ENCODE assay signal across 35 cellular contexts in genomic region chr7:119374436-119374835, GRCh38.
"Had no signal": no experiment of that assay in that cellular context is flagged by ENCODE, and none has a peak within 500 bp of the region (broad histone marks: within the 10 kb centered on the region; RNA-seq: fewer than 3 reads in every experiment).

No MANE protein-coding gene starts in this region.

- H3K4me3 Mint-ChIP-seq: activated CD4-positive, alpha-beta memory T cell treated with anti-CD3 and anti-CD28 coated beads for 36 hours; activated CD4-positive, alpha-beta T cell treated with anti-CD3 and anti-CD28 coated beads for 36 hours; activated CD4-positive, alpha-beta T cell treated with anti-CD3 and anti-CD28 coated beads, Interleukin-2, amount 10 ng/mL, durations not matched to agents 24 days and 14 days; activated CD8-positive, alpha-beta memory T cell treated with anti-CD3 and anti-CD28 coated beads, Interleukin-2, amount 10 ng/mL, durations not matched to agents 7 days and 5 days; activated CD8-positive, alpha-beta T cell treated with anti-CD3 and anti-CD28 coated beads, Interleukin-2, amount 10 ng/mL, durations not matched to agents 7 days and 5 days; activated naive CD4-positive, alpha-beta T cell treated with anti-CD3 and anti-CD28 coated beads, Interleukin-2, amount 10 ng/mL, durations not matched to agents 7 days and 5 days; activated naive CD8-positive, alpha-beta T cell treated with anti-CD3 and anti-CD28 coated beads, Interleukin-2, amount 10 ng/mL, durations not matched to agents 7 days and 5 days; activated T-helper 1 cell treated with anti-CD3 and anti-CD28 coated beads, Interleukin-12 subunit alpha, Interleukin-12 subunit beta, Interleukin-2, Interleukin-4 antibody, amounts not matched to agents 30 ng/mL and 10 ng/mL and 1 ng/mL, durations not matched to agents 14 hours and 24 hours and 36 hours; brain; effector memory CD8-positive, alpha-beta T cell; T-helper 17 cell; T-helper 2 cell treated with Interferon-gamma antibody and Interleukin-4, amounts not matched to agents 5 μg/mL and 100 μg/mL, for 36 hours had no signal

- H3K27ac ChIP-seq: ascending aorta, breast epithelium, cardiac muscle cell, esophagus muscularis mucosa, foreskin keratinocyte, gastrocnemius medialis, heart left ventricle had no signal

- H3K4me3 ChIP-seq: ascending aorta, breast epithelium, cardiac muscle cell, esophagus muscularis mucosa, gastrocnemius medialis, heart left ventricle had no signal

- ATAC-seq: activated CD4-positive, alpha-beta T cell treated with anti-CD3 and anti-CD28 coated beads for 36 hours; activated CD8-positive, alpha-beta memory T cell treated with anti-CD3 and anti-CD28 coated beads, Interleukin-2, amount 10 ng/mL, durations not matched to agents 7 days and 5 days; activated CD8-positive, alpha-beta T cell treated with anti-CD3 and anti-CD28 coated beads, Interleukin-2, amount 10 ng/mL, durations not matched to agents 7 days and 5 days; activated naive CD4-positive, alpha-beta T cell treated with anti-CD3 and anti-CD28 coated beads, Interleukin-2, amount 50 U/mL, for 72 hours; effector memory CD8-positive, alpha-beta T cell; foreskin keratinocyte; gastrocnemius medialis; heart left ventricle; T-helper 17 cell had no signal

- H3K27me3 Mint-ChIP-seq: activated CD4-positive, alpha-beta memory T cell treated with anti-CD3 and anti-CD28 coated beads for 36 hours; activated CD4-positive, alpha-beta T cell treated with anti-CD3 and anti-CD28 coated beads for 36 hours; activated CD4-positive, alpha-beta T cell treated with anti-CD3 and anti-CD28 coated beads, Interleukin-2, amount 10 ng/mL, durations not matched to agents 24 days and 14 days; activated CD8-positive, alpha-beta memory T cell treated with anti-CD3 and anti-CD28 coated beads, Interleukin-2, amount 10 ng/mL, durations not matched to agents 7 days and 5 days; activated naive CD4-positive, alpha-beta T cell treated with anti-CD3 and anti-CD28 coated beads, Interleukin-2, amount 10 ng/mL, durations not matched to agents 7 days and 5 days; activated naive CD8-positive, alpha-beta T cell treated with anti-CD3 and anti-CD28 coated beads, Interleukin-2, amount 10 ng/mL, durations not matched to agents 7 days and 5 days; brain; effector memory CD8-positive, alpha-beta T cell; T-helper 17 cell had no signal

- H3K4me1 ChIP-seq: ascending aorta, breast epithelium, esophagus muscularis mucosa, foreskin keratinocyte, gastrocnemius medialis, heart left ventricle had no signal

- H3K36me3 Mint-ChIP-seq: activated CD4-positive, alpha-beta memory T cell treated with anti-CD3 and anti-CD28 coated beads for 36 hours; activated CD8-positive, alpha-beta memory T cell treated with anti-CD3 and anti-CD28 coated beads, Interleukin-2, amount 10 ng/mL, durations not matched to agents 7 days and 5 days; activated naive CD4-positive, alpha-beta T cell treated with anti-CD3 and anti-CD28 coated beads, Interleukin-2, amount 10 ng/mL, durations not matched to agents 7 days and 5 days; activated naive CD8-positive, alpha-beta T cell treated with anti-CD3 and anti-CD28 coated beads, Interleukin-2, amount 10 ng/mL, durations not matched to agents 7 days and 5 days; brain had no signal

- H3K4me1 Mint-ChIP-seq: activated CD4-positive, alpha-beta T cell treated with anti-CD3 and anti-CD28 coated beads for 36 hours; activated CD4-positive, alpha-beta T cell treated with anti-CD3 and anti-CD28 coated beads, Interleukin-2, amount 10 ng/mL, durations not matched to agents 24 days and 14 days; activated CD8-positive, alpha-beta memory T cell treated with anti-CD3 and anti-CD28 coated beads, Interleukin-2, amount 10 ng/mL, durations not matched to agents 7 days and 5 days; activated naive CD4-positive, alpha-beta T cell treated with anti-CD3 and anti-CD28 coated beads, Interleukin-2, amount 10 ng/mL, durations not matched to agents 7 days and 5 days; activated naive CD8-positive, alpha-beta T cell treated with anti-CD3 and anti-CD28 coated beads, Interleukin-2, amount 10 ng/mL, durations not matched to agents 7 days and 5 days; brain; T-helper 17 cell had no signal

- H3K36me3 ChIP-seq: ascending aorta, breast epithelium, cardiac muscle cell, esophagus muscularis mucosa, gastrocnemius medialis, heart left ventricle had no signal

- H3K27ac Mint-ChIP-seq: activated CD4-positive, alpha-beta memory T cell treated with anti-CD3 and anti-CD28 coated beads for 36 hours; activated CD4-positive, alpha-beta T cell treated with anti-CD3 and anti-CD28 coated beads for 36 hours; activated CD4-positive, alpha-beta T cell treated with anti-CD3 and anti-CD28 coated beads, Interleukin-2, amount 10 ng/mL, durations not matched to agents 24 days and 14 days; activated CD8-positive, alpha-beta memory T cell treated with anti-CD3 and anti-CD28 coated beads, Interleukin-2, amount 10 ng/mL, durations not matched to agents 7 days and 5 days; activated CD8-positive, alpha-beta T cell treated with anti-CD3 and anti-CD28 coated beads, Interleukin-2, amount 10 ng/mL, durations not matched to agents 7 days and 5 days; activated naive CD4-positive, alpha-beta T cell treated with anti-CD3 and anti-CD28 coated beads, Interleukin-2, amount 10 ng/mL, durations not matched to agents 7 days and 5 days; activated naive CD4-positive, alpha-beta T cell treated with anti-CD3 and anti-CD28 coated beads, Interleukin-2, amount 50 U/mL, for 72 hours; activated naive CD8-positive, alpha-beta T cell treated with anti-CD3 and anti-CD28 coated beads, Interleukin-2, amount 10 ng/mL, durations not matched to agents 7 days and 5 days; activated T-helper 1 cell treated with anti-CD3 and anti-CD28 coated beads, Interleukin-12 subunit alpha, Interleukin-12 subunit beta, Interleukin-2, Interleukin-4 antibody, amounts not matched to agents 30 ng/mL and 10 ng/mL and 1 ng/mL, durations not matched to agents 14 hours and 24 hours and 36 hours; effector memory CD8-positive, alpha-beta T cell; T-helper 17 cell; T-helper 2 cell treated with Interferon-gamma antibody and Interleukin-4, amounts not matched to agents 5 μg/mL and 100 μg/mL, for 36 hours had no signal

- H3K9me3 Mint-ChIP-seq: activated CD4-positive, alpha-beta T cell treated with anti-CD3 and anti-CD28 coated beads, Interleukin-2, amount 10 ng/mL, durations not matched to agents 24 days and 14 days; activated naive CD4-positive, alpha-beta T cell treated with anti-CD3 and anti-CD28 coated beads, Interleukin-2, amount 10 ng/mL, durations not matched to agents 7 days and 5 days; activated T-helper 1 cell treated with anti-CD3 and anti-CD28 coated beads, Interleukin-12 subunit alpha, Interleukin-12 subunit beta, Interleukin-2, Interleukin-4 antibody, amounts not matched to agents 30 ng/mL and 10 ng/mL and 1 ng/mL, durations not matched to agents 14 hours and 24 hours and 36 hours; brain had no signal

- DNase-seq: activated CD4-positive, alpha-beta memory T cell treated with anti-CD3 and anti-CD28 coated beads for 36 hours; activated CD4-positive, alpha-beta T cell treated with anti-CD3 and anti-CD28 coated beads for 36 hours; activated CD4-positive, alpha-beta T cell treated with anti-CD3 and anti-CD28 coated beads, Interleukin-2, amount 10 ng/mL, durations not matched to agents 24 days and 14 days; activated CD4-positive, CD25-positive, alpha-beta regulatory T cell; activated CD4-positive, CD25-positive, alpha-beta regulatory T cell treated with anti-CD3 and anti-CD28 coated beads, Interleukin-2, amount 50 U/mL, for 72 hours; activated CD8-positive, alpha-beta memory T cell treated with anti-CD3 and anti-CD28 coated beads, Interleukin-2, amount 10 ng/mL, durations not matched to agents 7 days and 5 days; activated CD8-positive, alpha-beta memory T cell treated with anti-CD3 and anti-CD28 coated beads, Interleukin-2, amount 50 U/mL, for 4 hours; activated CD8-positive, alpha-beta T cell treated with anti-CD3 and anti-CD28 coated beads, Interleukin-2, amount 10 ng/mL, durations not matched to agents 7 days and 5 days; activated gamma-delta T cell; activated naive CD4-positive, alpha-beta T cell; activated naive CD4-positive, alpha-beta T cell treated with anti-CD3 and anti-CD28 coated beads, Interleukin-2, amount 10 ng/mL, durations not matched to agents 7 days and 5 days; activated naive CD8-positive, alpha-beta T cell treated with anti-CD3 and anti-CD28 coated beads, Interleukin-2, amount 10 ng/mL, durations not matched to agents 7 days and 5 days; activated T-cell treated with anti-CD3 and anti-CD28 coated beads, Interleukin-2, amount 50 U/mL, for 1 hour; activated T-cell treated with anti-CD3 and anti-CD28 coated beads, Interleukin-2, amount 50 U/mL, for 48 hours; central memory CD4-positive, alpha-beta T cell; cortex of kidney; dermis blood vessel endothelial cell; effector CD4-positive, alpha-beta T cell; effector memory CD8-positive, alpha-beta T cell; erythroblast; foreskin keratinocyte; gastrocnemius medialis; glutamatergic neuron; heart left ventricle; T-helper 1 cell; T-helper 17 cell; T1000 had no signal

- H3K27me3 ChIP-seq: ascending aorta, breast epithelium, cardiac muscle cell, esophagus muscularis mucosa, foreskin keratinocyte, gastrocnemius medialis, heart left ventricle had no signal

- H3K9me3 ChIP-seq: ascending aorta, breast epithelium, esophagus muscularis mucosa, gastrocnemius medialis, heart left ventricle had no signal
